Comparison of ENCODE assay signal across 9 cellular contexts in genomic region chr13:65926750-65927171, GRCh38.
DNase-seq lines count a peak whose midpoint lies in the region; ATAC-seq, FAIRE-seq and TF ChIP-seq lines count a peak whose summit lies in the region.
"Had no signal": no experiment of that assay in that cellular context is flagged by ENCODE, and none has a peak within 500 bp of the region (broad histone marks: within the 10 kb centered on the region; RNA-seq: fewer than 3 reads in every experiment).

No MANE protein-coding gene starts in this region.

- peaks cover 19% of the 10 kb centered on the region for H3K4me1 Mint-ChIP-seq in chondrocyte (ENCODE audit: low read depth)
- H3K4me1 Mint-ChIP-seq: activated naive CD4-positive, alpha-beta T cell treated with anti-CD3 and anti-CD28 coated beads, Interleukin-2, amount 50 U/mL, for 24 hours had no signal

- DNase-seq in chondrocyte (ENCODE audit: low spot score) = no peak
- peak; percentile 10 for DNase-seq in midbrain (lab: John Stamatoyannopoulos, UW)
- DNase-seq in RCC 7860 (ENCODE audit: low spot score) = no peak
- no peak for DNase-seq in HCEC 1CT
- DNase-seq in GM03348 (ENCODE audit: low spot score) = no peak

- H3K27ac Mint-ChIP-seq in chondrocyte (ENCODE audit: unreplicated experiment) = no peak overlapping the region
- H3K27ac Mint-ChIP-seq: activated naive CD4-positive, alpha-beta T cell treated with anti-CD3 and anti-CD28 coated beads, Interleukin-2, amount 50 U/mL, for 24 hours had no signal

- FAIRE-seq in RCC 7860 (lab: Jason Lieb, UNC) = no peak

- ATAC-seq in GM18861 (IDR thresholded peaks at IDR 0.05; ENCODE audit: unreplicated experiment) (peak; percentile 73), HG03460 (IDR thresholded peaks at IDR 0.05; ENCODE audit: unreplicated experiment) (peak; percentile 86), HG02852 (IDR thresholded peaks at IDR 0.05; ENCODE audit: unreplicated experiment) (no peak)

- no peak overlapping the region for H3K4me3 Mint-ChIP-seq in chondrocyte (ENCODE audit: unreplicated experiment)
- H3K4me3 Mint-ChIP-seq: activated naive CD4-positive, alpha-beta T cell treated with anti-CD3 and anti-CD28 coated beads, Interleukin-2, amount 50 U/mL, for 24 hours had no signal

- no peaks in the 10 kb centered on the region for H3K9me3 Mint-ChIP-seq in chondrocyte (ENCODE audit: low read depth)

- H3K27me3 Mint-ChIP-seq in chondrocyte (ENCODE audit: low read depth) = no peaks in the 10 kb centered on the region
- H3K27me3 Mint-ChIP-seq: activated naive CD4-positive, alpha-beta T cell treated with anti-CD3 and anti-CD28 coated beads, Interleukin-2, amount 50 U/mL, for 24 hours had no signal

- peak; percentile 46 for TF ChIP-seq CTCF in chondrocyte (IDR thresholded peaks at IDR 0.05)

- no peaks in the 10 kb centered on the region for H3K36me3 Mint-ChIP-seq in chondrocyte (ENCODE audit: low read depth)
- H3K36me3 Mint-ChIP-seq: activated naive CD4-positive, alpha-beta T cell treated with anti-CD3 and anti-CD28 coated beads, Interleukin-2, amount 50 U/mL, for 24 hours had no signal
